1 cellular context compared by ENCODE assay signal in the genomic region with DNA sequence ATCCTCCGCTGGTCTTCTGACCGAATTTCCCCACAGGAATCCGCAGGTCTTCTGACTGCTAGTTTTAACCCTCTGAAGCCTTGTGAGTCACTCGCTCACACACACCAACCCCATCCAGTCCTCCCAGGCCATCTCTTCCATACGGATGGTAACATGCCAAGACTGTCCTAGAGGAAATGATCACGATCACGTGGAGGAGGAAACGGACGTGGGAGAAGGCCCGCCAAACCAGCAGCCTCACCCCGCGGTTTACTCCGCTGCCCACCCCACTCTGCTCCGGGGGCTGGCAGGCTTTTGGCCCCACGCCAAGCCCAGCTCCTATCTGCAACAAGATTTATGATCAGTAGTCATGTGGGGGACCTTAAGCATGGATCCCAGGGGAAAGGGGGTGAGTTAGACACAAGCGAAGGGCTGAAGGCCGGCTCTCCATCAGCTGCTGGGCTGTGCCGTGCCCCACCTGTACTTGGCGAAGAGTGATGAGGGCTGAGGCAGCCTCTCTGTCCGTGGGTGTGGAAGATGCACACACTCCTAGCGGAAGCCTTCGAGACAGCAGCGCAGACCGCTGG.
TF ChIP-seq lines count a peak whose summit lies in the region.

No MANE protein-coding gene starts in this region.

TF ChIP-seq in HEK293, 187 proteins besides CTCF, POLR2A, EP300 and RAD21 (continued from another document and continues in another):
- TF ChIP-seq, protein P1, sequence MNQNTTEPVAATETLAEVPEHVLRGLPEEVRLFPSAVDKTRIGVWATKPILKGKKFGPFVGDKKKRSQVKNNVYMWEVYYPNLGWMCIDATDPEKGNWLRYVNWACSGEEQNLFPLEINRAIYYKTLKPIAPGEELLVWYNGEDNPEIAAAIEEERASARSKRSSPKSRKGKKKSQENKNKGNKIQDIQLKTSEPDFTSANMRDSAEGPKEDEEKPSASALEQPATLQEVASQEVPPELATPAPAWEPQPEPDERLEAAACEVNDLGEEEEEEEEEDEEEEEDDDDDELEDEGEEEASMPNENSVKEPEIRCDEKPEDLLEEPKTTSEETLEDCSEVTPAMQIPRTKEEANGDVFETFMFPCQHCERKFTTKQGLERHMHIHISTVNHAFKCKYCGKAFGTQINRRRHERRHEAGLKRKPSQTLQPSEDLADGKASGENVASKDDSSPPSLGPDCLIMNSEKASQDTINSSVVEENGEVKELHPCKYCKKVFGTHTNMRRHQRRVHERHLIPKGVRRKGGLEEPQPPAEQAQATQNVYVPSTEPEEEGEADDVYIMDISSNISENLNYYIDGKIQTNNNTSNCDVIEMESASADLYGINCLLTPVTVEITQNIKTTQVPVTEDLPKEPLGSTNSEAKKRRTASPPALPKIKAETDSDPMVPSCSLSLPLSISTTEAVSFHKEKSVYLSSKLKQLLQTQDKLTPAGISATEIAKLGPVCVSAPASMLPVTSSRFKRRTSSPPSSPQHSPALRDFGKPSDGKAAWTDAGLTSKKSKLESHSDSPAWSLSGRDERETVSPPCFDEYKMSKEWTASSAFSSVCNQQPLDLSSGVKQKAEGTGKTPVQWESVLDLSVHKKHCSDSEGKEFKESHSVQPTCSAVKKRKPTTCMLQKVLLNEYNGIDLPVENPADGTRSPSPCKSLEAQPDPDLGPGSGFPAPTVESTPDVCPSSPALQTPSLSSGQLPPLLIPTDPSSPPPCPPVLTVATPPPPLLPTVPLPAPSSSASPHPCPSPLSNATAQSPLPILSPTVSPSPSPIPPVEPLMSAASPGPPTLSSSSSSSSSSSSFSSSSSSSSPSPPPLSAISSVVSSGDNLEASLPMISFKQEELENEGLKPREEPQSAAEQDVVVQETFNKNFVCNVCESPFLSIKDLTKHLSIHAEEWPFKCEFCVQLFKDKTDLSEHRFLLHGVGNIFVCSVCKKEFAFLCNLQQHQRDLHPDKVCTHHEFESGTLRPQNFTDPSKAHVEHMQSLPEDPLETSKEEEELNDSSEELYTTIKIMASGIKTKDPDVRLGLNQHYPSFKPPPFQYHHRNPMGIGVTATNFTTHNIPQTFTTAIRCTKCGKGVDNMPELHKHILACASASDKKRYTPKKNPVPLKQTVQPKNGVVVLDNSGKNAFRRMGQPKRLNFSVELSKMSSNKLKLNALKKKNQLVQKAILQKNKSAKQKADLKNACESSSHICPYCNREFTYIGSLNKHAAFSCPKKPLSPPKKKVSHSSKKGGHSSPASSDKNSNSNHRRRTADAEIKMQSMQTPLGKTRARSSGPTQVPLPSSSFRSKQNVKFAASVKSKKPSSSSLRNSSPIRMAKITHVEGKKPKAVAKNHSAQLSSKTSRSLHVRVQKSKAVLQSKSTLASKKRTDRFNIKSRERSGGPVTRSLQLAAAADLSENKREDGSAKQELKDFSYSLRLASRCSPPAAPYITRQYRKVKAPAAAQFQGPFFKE (tag by site-specific recombination; IDR thresholded peaks at IDR 0.05; ENCODE audit: borderline replicate concordance) = no peak
- TF ChIP-seq ZNF184 (tag by site-specific recombination; IDR thresholded peaks at IDR 0.05) (peak; percentile 91), ZNF423 (tag by site-specific recombination; IDR thresholded peaks at IDR 0.05) (peak; percentile 69; the same call in 1 of the 2 replicates), KLF8 (tag by site-specific recombination; IDR thresholded peaks at IDR 0.05) (peak; percentile 68; the same call in 1 of the 2 replicates), ZNF311 (tag by site-specific recombination; IDR thresholded peaks at IDR 0.05; ENCODE audit: borderline replicate concordance) (no peak), ZXDB (tag by site-specific recombination; IDR thresholded peaks at IDR 0.05) (no peak), ZNF138 (tag by site-specific recombination; IDR thresholded peaks at IDR 0.05; ENCODE audit: borderline replicate concordance) (no peak), ZNF76 (tag by site-specific recombination; IDR thresholded peaks at IDR 0.05; ENCODE audit: borderline replicate concordance, low read depth) (no peak; the same call in 1 of the 2 replicates), HOXA7 (CRISPR knock-in tag; IDR thresholded peaks at IDR 0.05; ENCODE audit: borderline replicate concordance) (no peak), ZBTB8A (tag by site-specific recombination; IDR thresholded peaks at IDR 0.05) (peak; percentile 81), ZNF292 (tag by site-specific recombination; IDR thresholded peaks at IDR 0.05; ENCODE audit: borderline replicate concordance, low read depth) (no peak), ZNF785 (tag by site-specific recombination; IDR thresholded peaks at IDR 0.05) (0 out of 2 replicates have a peak, but pooled peaks have one; percentile 59), ZNF560 (tag by site-specific recombination; IDR thresholded peaks at IDR 0.05; ENCODE audit: borderline replicate concordance) (no peak), KLF10 (tag by site-specific recombination; IDR thresholded peaks at IDR 0.05) (peak; percentile 66; the same call in 1 of the 2 replicates), ZNF302 (tag by site-specific recombination; IDR thresholded peaks at IDR 0.05; ENCODE audit: low read depth) (no peak), ZSCAN23 (tag by site-specific recombination; IDR thresholded peaks at IDR 0.05) (0 out of 2 replicates have a peak, but pooled peaks have one; percentile 20), ZNF501 (tag by site-specific recombination; IDR thresholded peaks at IDR 0.05) (peak; percentile 53; the same call in 1 of the 2 replicates), ZNF175 (tag by site-specific recombination; IDR thresholded peaks at IDR 0.05) (no peak), ZNF266 (tag by site-specific recombination; IDR thresholded peaks at IDR 0.05; ENCODE audit: low read depth) (no peak), ZNF366 (tag by site-specific recombination; conservative IDR thresholded peaks at IDR 0.05) (peak; percentile 89), KLF16 (tag by site-specific recombination; IDR thresholded peaks at IDR 0.05) (no peak), KLF9 (tag by site-specific recombination; IDR thresholded peaks at IDR 0.05; ENCODE audit: low read depth) (0 out of 2 replicates have a peak, but pooled peaks have one; percentile 15), ZNF239 (tag by site-specific recombination; IDR thresholded peaks at IDR 0.05) (no peak), ZNF48 (tag by site-specific recombination; IDR thresholded peaks at IDR 0.05) (no peak), ZNF174 (tag by site-specific recombination; IDR thresholded peaks at IDR 0.05) (no peak), YY2 (tag by site-specific recombination; IDR thresholded peaks at IDR 0.05) (no peak), GLI4 (tag by site-specific recombination; IDR thresholded peaks at IDR 0.05) (no peak)
- TF ChIP-seq, protein P2, sequence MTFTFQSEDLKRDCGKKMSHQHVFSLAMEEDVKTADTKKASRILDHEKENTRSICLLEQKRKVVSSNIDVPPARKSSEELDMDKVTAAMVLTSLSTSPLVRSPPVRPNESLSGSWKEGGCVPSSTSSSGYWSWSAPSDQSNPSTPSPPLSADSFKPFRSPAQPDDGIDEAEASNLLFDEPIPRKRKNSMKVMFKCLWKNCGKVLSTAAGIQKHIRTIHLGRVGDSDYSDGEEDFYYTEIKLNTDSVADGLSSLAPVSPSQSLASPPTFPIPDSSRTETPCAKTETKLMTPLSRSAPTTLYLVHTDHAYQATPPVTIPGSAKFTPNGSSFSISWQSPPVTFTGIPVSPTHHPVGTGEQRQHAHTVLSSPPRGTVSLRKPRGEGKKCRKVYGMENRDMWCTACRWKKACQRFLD (tag by site-specific recombination; IDR thresholded peaks at IDR 0.05) = no peak
- TF ChIP-seq, protein P3, sequence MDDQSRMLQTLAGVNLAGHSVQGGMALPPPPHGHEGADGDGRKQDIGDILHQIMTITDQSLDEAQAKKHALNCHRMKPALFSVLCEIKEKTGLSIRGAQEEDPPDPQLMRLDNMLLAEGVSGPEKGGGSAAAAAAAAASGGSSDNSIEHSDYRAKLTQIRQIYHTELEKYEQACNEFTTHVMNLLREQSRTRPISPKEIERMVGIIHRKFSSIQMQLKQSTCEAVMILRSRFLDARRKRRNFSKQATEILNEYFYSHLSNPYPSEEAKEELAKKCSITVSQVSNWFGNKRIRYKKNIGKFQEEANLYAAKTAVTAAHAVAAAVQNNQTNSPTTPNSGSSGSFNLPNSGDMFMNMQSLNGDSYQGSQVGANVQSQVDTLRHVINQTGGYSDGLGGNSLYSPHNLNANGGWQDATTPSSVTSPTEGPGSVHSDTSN (CRISPR knock-in tag; IDR thresholded peaks at IDR 0.05) = no peak
- TF ChIP-seq, protein P4, sequence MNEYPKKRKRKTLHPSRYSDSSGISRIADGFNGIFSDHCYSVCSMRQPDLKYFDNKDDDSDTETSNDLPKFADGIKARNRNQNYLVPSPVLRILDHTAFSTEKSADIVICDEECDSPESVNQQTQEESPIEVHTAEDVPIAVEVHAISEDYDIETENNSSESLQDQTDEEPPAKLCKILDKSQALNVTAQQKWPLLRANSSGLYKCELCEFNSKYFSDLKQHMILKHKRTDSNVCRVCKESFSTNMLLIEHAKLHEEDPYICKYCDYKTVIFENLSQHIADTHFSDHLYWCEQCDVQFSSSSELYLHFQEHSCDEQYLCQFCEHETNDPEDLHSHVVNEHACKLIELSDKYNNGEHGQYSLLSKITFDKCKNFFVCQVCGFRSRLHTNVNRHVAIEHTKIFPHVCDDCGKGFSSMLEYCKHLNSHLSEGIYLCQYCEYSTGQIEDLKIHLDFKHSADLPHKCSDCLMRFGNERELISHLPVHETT (tag by site-specific recombination; IDR thresholded peaks at IDR 0.05) = peak; percentile 32; the same call in 1 of the 2 replicates
- TF ChIP-seq, protein P5, sequence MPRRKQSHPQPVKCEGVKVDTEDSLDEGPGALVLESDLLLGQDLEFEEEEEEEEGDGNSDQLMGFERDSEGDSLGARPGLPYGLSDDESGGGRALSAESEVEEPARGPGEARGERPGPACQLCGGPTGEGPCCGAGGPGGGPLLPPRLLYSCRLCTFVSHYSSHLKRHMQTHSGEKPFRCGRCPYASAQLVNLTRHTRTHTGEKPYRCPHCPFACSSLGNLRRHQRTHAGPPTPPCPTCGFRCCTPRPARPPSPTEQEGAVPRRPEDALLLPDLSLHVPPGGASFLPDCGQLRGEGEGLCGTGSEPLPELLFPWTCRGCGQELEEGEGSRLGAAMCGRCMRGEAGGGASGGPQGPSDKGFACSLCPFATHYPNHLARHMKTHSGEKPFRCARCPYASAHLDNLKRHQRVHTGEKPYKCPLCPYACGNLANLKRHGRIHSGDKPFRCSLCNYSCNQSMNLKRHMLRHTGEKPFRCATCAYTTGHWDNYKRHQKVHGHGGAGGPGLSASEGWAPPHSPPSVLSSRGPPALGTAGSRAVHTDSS (tag by site-specific recombination; IDR thresholded peaks at IDR 0.05) = 0 out of 2 replicates have a peak, but pooled peaks have one; percentile 25
- TF ChIP-seq, protein P6, sequence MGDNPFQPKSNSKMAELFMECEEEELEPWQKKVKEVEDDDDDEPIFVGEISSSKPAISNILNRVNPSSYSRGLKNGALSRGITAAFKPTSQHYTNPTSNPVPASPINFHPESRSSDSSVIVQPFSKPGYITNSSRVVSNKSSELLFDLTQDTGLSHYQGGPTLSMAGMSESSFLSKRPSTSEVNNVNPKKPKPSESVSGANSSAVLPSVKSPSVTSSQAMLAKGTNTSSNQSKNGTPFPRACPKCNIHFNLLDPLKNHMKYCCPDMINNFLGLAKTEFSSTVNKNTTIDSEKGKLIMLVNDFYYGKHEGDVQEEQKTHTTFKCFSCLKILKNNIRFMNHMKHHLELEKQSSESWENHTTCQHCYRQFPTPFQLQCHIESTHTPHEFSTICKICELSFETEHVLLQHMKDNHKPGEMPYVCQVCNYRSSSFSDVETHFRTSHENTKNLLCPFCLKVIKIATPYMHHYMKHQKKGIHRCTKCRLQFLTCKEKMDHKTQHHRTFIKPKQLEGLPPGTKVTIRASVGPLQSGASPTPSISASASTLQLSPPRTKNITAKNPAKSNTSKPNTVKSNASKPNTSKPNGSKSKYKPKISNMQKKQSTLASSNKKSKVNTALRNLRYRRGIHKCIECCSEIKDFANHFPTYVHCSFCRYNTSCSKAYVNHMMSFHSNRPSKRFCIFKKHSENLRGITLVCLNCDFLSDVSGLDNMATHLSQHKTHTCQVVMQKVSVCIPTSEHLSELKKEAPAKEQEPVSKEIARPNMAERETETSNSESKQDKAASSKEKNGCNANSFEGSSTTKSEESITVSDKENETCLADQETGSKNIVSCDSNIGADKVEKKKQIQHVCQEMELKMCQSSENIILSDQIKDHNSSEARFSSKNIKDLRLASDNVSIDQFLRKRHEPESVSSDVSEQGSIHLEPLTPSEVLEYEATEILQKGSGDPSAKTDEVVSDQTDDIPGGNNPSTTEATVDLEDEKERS (tag by site-specific recombination; IDR thresholded peaks at IDR 0.05) = no peak
- TF ChIP-seq, protein P7, sequence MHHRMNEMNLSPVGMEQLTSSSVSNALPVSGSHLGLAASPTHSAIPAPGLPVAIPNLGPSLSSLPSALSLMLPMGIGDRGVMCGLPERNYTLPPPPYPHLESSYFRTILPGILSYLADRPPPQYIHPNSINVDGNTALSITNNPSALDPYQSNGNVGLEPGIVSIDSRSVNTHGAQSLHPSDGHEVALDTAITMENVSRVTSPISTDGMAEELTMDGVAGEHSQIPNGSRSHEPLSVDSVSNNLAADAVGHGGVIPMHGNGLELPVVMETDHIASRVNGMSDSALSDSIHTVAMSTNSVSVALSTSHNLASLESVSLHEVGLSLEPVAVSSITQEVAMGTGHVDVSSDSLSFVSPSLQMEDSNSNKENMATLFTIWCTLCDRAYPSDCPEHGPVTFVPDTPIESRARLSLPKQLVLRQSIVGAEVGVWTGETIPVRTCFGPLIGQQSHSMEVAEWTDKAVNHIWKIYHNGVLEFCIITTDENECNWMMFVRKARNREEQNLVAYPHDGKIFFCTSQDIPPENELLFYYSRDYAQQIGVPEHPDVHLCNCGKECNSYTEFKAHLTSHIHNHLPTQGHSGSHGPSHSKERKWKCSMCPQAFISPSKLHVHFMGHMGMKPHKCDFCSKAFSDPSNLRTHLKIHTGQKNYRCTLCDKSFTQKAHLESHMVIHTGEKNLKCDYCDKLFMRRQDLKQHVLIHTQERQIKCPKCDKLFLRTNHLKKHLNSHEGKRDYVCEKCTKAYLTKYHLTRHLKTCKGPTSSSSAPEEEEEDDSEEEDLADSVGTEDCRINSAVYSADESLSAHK (tag by site-specific recombination; IDR thresholded peaks at IDR 0.05) = no peak
- TF ChIP-seq, protein P8, sequence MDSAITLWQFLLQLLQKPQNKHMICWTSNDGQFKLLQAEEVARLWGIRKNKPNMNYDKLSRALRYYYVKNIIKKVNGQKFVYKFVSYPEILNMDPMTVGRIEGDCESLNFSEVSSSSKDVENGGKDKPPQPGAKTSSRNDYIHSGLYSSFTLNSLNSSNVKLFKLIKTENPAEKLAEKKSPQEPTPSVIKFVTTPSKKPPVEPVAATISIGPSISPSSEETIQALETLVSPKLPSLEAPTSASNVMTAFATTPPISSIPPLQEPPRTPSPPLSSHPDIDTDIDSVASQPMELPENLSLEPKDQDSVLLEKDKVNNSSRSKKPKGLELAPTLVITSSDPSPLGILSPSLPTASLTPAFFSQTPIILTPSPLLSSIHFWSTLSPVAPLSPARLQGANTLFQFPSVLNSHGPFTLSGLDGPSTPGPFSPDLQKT (IDR thresholded peaks at IDR 0.05; ENCODE audit: borderline replicate concordance, low read depth, low read length) = no peak
- TF ChIP-seq, protein P9, sequence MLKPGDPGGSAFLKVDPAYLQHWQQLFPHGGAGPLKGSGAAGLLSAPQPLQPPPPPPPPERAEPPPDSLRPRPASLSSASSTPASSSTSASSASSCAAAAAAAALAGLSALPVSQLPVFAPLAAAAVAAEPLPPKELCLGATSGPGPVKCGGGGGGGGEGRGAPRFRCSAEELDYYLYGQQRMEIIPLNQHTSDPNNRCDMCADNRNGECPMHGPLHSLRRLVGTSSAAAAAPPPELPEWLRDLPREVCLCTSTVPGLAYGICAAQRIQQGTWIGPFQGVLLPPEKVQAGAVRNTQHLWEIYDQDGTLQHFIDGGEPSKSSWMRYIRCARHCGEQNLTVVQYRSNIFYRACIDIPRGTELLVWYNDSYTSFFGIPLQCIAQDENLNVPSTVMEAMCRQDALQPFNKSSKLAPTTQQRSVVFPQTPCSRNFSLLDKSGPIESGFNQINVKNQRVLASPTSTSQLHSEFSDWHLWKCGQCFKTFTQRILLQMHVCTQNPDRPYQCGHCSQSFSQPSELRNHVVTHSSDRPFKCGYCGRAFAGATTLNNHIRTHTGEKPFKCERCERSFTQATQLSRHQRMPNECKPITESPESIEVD (tag by site-specific recombination; IDR thresholded peaks at IDR 0.05) = no peak
